Comparison of ENCODE assay signal across 1 cellular context in the genomic region with DNA sequence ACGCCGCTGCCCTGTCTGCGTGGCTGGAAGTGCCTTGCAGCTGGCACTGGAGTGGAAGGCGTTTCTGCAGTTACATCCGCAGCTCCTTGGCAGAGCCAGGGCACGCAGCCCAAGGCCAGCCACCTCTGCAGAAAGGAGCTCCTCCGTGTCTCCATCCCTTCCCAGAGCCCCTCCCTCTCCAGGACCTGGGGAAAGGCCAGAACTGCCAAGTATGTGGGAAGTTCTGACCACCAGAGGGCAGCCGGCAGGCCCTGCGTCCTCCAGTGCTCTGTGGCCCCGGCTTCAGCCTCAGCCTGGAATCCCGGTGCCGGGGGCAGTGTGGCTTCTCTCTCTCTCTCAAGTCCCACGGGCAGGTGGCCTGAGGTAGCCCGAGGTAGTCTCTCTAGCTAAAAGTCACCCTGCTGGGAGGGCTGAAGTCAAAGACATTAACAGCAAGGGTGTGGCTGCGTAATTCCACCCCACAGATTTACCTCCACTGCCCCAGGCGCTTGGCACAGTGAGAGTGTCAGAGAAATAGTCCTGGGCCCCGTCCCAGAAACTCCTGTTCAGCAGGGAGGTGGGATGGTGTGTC.
A peak's percentile ranks its signal among the peaks of the same experiment; 100 is the strongest.
TF ChIP-seq lines count a peak whose summit lies in the region.

No MANE protein-coding gene starts in this region.

TF ChIP-seq in HepG2, 621 proteins besides CTCF, POLR2A, EP300 and RAD21 (continued from another document and continues in another):
- TF ChIP-seq, protein P1, sequence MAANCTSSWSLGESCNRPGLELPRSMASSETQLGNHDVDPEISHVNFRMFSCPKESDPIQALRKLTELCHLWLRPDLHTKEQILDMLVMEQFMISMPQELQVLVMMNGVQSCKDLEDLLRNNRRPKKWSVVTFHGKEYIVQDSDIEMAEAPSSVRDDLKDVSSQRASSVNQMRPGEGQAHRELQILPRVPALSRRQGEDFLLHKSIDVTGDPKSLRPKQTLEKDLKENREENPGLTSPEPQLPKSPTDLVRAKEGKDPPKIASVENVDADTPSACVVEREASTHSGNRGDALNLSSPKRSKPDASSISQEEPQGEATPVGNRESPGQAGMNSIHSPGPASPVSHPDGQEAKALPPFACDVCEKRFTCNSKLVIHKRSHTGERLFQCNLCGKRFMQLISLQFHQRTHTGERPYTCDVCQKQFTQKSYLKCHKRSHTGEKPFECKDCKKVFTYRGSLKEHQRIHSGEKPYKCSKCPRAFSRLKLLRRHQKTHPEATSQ (CRISPR knock-in tag; IDR thresholded peaks at IDR 0.05; ENCODE audit: borderline replicate concordance), result no peak
- peak; percentile 28 for TF ChIP-seq YY1 (IDR thresholded peaks at IDR 0.05; ENCODE audit: insufficient read depth, insufficient replicate concordance, low read depth, low read length)
- peak; percentile 60 for TF ChIP-seq STAG1 (CRISPR knock-in tag; IDR thresholded peaks at IDR 0.05)
- TF ChIP-seq KLF12 (CRISPR knock-in tag; IDR thresholded peaks at IDR 0.05; ENCODE audit: borderline replicate concordance), result no peak
- TF ChIP-seq, protein P2, sequence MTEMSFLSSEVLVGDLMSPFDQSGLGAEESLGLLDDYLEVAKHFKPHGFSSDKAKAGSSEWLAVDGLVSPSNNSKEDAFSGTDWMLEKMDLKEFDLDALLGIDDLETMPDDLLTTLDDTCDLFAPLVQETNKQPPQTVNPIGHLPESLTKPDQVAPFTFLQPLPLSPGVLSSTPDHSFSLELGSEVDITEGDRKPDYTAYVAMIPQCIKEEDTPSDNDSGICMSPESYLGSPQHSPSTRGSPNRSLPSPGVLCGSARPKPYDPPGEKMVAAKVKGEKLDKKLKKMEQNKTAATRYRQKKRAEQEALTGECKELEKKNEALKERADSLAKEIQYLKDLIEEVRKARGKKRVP (CRISPR knock-in tag; IDR thresholded peaks at IDR 0.05), result no peak
- TF ChIP-seq TSC22D2 (CRISPR knock-in tag; IDR thresholded peaks at IDR 0.05; ENCODE audit: borderline replicate concordance), result no peak
- TF ChIP-seq HNRNPL (IDR thresholded peaks at IDR 0.05; ENCODE audit: low read depth, low read length), result no peak
- no peak for TF ChIP-seq ZNF33A (CRISPR knock-in tag; IDR thresholded peaks at IDR 0.05; ENCODE audit: borderline replicate concordance)
- TF ChIP-seq ZSCAN25 (CRISPR knock-in tag; IDR thresholded peaks at IDR 0.05), result no peak
- peak; percentile 25; the same call in 1 of the 2 replicates for TF ChIP-seq SALL1 (CRISPR knock-in tag; IDR thresholded peaks at IDR 0.05)
- peak; percentile 57 for TF ChIP-seq TEAD3 (CRISPR knock-in tag; optimal IDR thresholded peaks at IDR 0.05; ENCODE audit: borderline replicate concordance)
- TF ChIP-seq, protein P3, sequence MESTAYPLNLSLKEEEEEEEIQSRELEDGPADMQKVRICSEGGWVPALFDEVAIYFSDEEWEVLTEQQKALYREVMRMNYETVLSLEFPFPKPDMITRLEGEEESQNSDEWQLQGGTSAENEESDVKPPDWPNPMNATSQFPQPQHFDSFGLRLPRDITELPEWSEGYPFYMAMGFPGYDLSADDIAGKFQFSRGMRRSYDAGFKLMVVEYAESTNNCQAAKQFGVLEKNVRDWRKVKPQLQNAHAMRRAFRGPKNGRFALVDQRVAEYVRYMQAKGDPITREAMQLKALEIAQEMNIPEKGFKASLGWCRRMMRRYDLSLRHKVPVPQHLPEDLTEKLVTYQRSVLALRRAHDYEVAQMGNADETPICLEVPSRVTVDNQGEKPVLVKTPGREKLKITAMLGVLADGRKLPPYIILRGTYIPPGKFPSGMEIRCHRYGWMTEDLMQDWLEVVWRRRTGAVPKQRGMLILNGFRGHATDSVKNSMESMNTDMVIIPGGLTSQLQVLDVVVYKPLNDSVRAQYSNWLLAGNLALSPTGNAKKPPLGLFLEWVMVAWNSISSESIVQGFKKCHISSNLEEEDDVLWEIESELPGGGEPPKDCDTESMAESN (CRISPR knock-in tag; conservative IDR thresholded peaks at IDR 0.05), result no peak
- TF ChIP-seq, protein P4, sequence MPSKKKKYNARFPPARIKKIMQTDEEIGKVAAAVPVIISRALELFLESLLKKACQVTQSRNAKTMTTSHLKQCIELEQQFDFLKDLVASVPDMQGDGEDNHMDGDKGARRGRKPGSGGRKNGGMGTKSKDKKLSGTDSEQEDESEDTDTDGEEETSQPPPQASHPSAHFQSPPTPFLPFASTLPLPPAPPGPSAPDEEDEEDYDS (CRISPR knock-in tag; IDR thresholded peaks at IDR 0.05), result no peak
- no peak for TF ChIP-seq SSRP1 (CRISPR knock-in tag; IDR thresholded peaks at IDR 0.05)
- TF ChIP-seq, protein P5, sequence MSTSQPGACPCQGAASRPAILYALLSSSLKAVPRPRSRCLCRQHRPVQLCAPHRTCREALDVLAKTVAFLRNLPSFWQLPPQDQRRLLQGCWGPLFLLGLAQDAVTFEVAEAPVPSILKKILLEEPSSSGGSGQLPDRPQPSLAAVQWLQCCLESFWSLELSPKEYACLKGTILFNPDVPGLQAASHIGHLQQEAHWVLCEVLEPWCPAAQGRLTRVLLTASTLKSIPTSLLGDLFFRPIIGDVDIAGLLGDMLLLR (CRISPR knock-in tag; IDR thresholded peaks at IDR 0.05), result no peak
- TF ChIP-seq, protein P6, sequence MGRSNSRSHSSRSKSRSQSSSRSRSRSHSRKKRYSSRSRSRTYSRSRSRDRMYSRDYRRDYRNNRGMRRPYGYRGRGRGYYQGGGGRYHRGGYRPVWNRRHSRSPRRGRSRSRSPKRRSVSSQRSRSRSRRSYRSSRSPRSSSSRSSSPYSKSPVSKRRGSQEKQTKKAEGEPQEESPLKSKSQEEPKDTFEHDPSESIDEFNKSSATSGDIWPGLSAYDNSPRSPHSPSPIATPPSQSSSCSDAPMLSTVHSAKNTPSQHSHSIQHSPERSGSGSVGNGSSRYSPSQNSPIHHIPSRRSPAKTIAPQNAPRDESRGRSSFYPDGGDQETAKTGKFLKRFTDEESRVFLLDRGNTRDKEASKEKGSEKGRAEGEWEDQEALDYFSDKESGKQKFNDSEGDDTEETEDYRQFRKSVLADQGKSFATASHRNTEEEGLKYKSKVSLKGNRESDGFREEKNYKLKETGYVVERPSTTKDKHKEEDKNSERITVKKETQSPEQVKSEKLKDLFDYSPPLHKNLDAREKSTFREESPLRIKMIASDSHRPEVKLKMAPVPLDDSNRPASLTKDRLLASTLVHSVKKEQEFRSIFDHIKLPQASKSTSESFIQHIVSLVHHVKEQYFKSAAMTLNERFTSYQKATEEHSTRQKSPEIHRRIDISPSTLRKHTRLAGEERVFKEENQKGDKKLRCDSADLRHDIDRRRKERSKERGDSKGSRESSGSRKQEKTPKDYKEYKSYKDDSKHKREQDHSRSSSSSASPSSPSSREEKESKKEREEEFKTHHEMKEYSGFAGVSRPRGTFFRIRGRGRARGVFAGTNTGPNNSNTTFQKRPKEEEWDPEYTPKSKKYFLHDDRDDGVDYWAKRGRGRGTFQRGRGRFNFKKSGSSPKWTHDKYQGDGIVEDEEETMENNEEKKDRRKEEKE (IDR thresholded peaks at IDR 0.05), result no peak
- no peak for TF ChIP-seq PAWR (CRISPR knock-in tag; IDR thresholded peaks at IDR 0.05; ENCODE audit: borderline replicate concordance)
- TF ChIP-seq HNRNPUL1 (IDR thresholded peaks at IDR 0.05; ENCODE audit: low read depth, low read length), result no peak
- no peak for TF ChIP-seq DNMT1 (CRISPR knock-in tag; IDR thresholded peaks at IDR 0.05)
- 0 out of 2 replicates have a peak, but pooled peaks have one; percentile 23 for TF ChIP-seq RFXAP (CRISPR knock-in tag; IDR thresholded peaks at IDR 0.05; ENCODE audit: borderline replicate concordance)
- TF ChIP-seq, protein P7, sequence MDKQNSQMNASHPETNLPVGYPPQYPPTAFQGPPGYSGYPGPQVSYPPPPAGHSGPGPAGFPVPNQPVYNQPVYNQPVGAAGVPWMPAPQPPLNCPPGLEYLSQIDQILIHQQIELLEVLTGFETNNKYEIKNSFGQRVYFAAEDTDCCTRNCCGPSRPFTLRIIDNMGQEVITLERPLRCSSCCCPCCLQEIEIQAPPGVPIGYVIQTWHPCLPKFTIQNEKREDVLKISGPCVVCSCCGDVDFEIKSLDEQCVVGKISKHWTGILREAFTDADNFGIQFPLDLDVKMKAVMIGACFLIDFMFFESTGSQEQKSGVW (CRISPR knock-in tag; IDR thresholded peaks at IDR 0.05; ENCODE audit: borderline replicate concordance), result no peak
- TF ChIP-seq ZSCAN9 (CRISPR knock-in tag; IDR thresholded peaks at IDR 0.05; ENCODE audit: borderline replicate concordance), result no peak
- no peak for TF ChIP-seq ONECUT2 (CRISPR knock-in tag; IDR thresholded peaks at IDR 0.05)
- TF ChIP-seq, protein P8, sequence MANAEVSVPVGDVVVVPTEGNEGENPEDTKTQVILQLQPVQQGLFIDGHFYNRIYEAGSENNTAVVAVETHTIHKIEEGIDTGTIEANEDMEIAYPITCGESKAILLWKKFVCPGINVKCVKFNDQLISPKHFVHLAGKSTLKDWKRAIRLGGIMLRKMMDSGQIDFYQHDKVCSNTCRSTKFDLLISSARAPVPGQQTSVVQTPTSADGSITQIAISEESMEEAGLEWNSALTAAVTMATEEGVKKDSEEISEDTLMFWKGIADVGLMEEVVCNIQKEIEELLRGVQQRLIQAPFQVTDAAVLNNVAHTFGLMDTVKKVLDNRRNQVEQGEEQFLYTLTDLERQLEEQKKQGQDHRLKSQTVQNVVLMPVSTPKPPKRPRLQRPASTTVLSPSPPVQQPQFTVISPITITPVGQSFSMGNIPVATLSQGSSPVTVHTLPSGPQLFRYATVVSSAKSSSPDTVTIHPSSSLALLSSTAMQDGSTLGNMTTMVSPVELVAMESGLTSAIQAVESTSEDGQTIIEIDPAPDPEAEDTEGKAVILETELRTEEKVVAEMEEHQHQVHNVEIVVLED (CRISPR knock-in tag; IDR thresholded peaks at IDR 0.05; ENCODE audit: borderline replicate concordance), result no peak
- no peak for TF ChIP-seq ZNF382 (CRISPR knock-in tag; IDR thresholded peaks at IDR 0.05; ENCODE audit: borderline replicate concordance)
- TF ChIP-seq, protein P9, sequence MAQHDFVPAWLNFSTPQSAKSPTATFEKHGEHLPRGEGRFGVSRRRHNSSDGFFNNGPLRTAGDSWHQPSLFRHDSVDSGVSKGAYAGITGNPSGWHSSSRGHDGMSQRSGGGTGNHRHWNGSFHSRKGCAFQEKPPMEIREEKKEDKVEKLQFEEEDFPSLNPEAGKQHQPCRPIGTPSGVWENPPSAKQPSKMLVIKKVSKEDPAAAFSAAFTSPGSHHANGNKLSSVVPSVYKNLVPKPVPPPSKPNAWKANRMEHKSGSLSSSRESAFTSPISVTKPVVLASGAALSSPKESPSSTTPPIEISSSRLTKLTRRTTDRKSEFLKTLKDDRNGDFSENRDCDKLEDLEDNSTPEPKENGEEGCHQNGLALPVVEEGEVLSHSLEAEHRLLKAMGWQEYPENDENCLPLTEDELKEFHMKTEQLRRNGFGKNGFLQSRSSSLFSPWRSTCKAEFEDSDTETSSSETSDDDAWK (CRISPR knock-in tag; IDR thresholded peaks at IDR 0.05), result no peak
- no peak for TF ChIP-seq FOXC1 (CRISPR knock-in tag; IDR thresholded peaks at IDR 0.05; ENCODE audit: borderline replicate concordance)
- TF ChIP-seq ELF3 (CRISPR knock-in tag; IDR thresholded peaks at IDR 0.05), result 0 out of 2 replicates have a peak, but pooled peaks have one; percentile 17
- no peak for TF ChIP-seq SIX4 (CRISPR knock-in tag; IDR thresholded peaks at IDR 0.05)
- no peak for TF ChIP-seq CHCHD3 (CRISPR knock-in tag; IDR thresholded peaks at IDR 0.05)
- 0 out of 2 replicates have a peak, but pooled peaks have one; percentile 25 for TF ChIP-seq MYC (CRISPR knock-in tag; IDR thresholded peaks at IDR 0.05; ENCODE audit: borderline replicate concordance)
- TF ChIP-seq RXRA (CRISPR knock-in tag; IDR thresholded peaks at IDR 0.05), result no peak
- no peak for TF ChIP-seq MIXL1 (CRISPR knock-in tag; IDR thresholded peaks at IDR 0.05)
- TF ChIP-seq ATF1 (CRISPR knock-in tag; IDR thresholded peaks at IDR 0.05), result no peak
- no peak for TF ChIP-seq ZNF547 (CRISPR knock-in tag; IDR thresholded peaks at IDR 0.05)
- TF ChIP-seq, protein P10, sequence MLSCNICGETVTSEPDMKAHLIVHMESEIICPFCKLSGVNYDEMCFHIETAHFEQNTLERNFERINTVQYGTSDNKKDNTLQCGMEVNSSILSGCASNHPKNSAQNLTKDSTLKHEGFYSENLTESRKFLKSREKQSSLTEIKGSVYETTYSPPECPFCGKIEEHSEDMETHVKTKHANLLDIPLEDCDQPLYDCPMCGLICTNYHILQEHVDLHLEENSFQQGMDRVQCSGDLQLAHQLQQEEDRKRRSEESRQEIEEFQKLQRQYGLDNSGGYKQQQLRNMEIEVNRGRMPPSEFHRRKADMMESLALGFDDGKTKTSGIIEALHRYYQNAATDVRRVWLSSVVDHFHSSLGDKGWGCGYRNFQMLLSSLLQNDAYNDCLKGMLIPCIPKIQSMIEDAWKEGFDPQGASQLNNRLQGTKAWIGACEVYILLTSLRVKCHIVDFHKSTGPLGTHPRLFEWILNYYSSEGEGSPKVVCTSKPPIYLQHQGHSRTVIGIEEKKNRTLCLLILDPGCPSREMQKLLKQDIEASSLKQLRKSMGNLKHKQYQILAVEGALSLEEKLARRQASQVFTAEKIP (CRISPR knock-in tag; IDR thresholded peaks at IDR 0.05; ENCODE audit: borderline replicate concordance), result no peak
- TF ChIP-seq, protein P11, sequence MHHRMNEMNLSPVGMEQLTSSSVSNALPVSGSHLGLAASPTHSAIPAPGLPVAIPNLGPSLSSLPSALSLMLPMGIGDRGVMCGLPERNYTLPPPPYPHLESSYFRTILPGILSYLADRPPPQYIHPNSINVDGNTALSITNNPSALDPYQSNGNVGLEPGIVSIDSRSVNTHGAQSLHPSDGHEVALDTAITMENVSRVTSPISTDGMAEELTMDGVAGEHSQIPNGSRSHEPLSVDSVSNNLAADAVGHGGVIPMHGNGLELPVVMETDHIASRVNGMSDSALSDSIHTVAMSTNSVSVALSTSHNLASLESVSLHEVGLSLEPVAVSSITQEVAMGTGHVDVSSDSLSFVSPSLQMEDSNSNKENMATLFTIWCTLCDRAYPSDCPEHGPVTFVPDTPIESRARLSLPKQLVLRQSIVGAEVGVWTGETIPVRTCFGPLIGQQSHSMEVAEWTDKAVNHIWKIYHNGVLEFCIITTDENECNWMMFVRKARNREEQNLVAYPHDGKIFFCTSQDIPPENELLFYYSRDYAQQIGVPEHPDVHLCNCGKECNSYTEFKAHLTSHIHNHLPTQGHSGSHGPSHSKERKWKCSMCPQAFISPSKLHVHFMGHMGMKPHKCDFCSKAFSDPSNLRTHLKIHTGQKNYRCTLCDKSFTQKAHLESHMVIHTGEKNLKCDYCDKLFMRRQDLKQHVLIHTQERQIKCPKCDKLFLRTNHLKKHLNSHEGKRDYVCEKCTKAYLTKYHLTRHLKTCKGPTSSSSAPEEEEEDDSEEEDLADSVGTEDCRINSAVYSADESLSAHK (CRISPR knock-in tag; IDR thresholded peaks at IDR 0.05; ENCODE audit: borderline replicate concordance), result no peak
- no peak for TF ChIP-seq RNF2 (conservative IDR thresholded peaks at IDR 0.05; ENCODE audit: low read depth)
- no peak for TF ChIP-seq ZNF282 (IDR thresholded peaks at IDR 0.05; ENCODE audit: partially characterized antibody)
- TF ChIP-seq HNRNPK (IDR thresholded peaks at IDR 0.05; ENCODE audit: low read depth, low read length, poor library complexity, severe bottlenecking), result no peak
- TF ChIP-seq KLF6 (CRISPR knock-in tag; IDR thresholded peaks at IDR 0.05), result no peak
- TF ChIP-seq, protein P12, sequence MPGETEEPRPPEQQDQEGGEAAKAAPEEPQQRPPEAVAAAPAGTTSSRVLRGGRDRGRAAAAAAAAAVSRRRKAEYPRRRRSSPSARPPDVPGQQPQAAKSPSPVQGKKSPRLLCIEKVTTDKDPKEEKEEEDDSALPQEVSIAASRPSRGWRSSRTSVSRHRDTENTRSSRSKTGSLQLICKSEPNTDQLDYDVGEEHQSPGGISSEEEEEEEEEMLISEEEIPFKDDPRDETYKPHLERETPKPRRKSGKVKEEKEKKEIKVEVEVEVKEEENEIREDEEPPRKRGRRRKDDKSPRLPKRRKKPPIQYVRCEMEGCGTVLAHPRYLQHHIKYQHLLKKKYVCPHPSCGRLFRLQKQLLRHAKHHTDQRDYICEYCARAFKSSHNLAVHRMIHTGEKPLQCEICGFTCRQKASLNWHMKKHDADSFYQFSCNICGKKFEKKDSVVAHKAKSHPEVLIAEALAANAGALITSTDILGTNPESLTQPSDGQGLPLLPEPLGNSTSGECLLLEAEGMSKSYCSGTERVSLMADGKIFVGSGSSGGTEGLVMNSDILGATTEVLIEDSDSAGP (CRISPR knock-in tag; IDR thresholded peaks at IDR 0.05; ENCODE audit: borderline replicate concordance), result peak; percentile 29; the same call in 1 of the 2 replicates
